Comparison of ENCODE assay signal across 28 cellular contexts in genomic region chr16:47855431-47855830, GRCh38.
"Had no signal": no experiment of that assay in that cellular context is flagged by ENCODE, and none has a peak within 500 bp of the region (broad histone marks: within the 10 kb centered on the region; RNA-seq: fewer than 3 reads in every experiment).

No MANE protein-coding gene starts in this region.

- H3K27me3 ChIP-seq: stomach, suprapubic skin, testis, thyroid gland, tibial artery, tibial nerve, transverse colon, upper lobe of left lung, upper lobe of right lung, uterus, vagina had no signal

- H3K27me3 Mint-ChIP-seq: stimulated activated naive B cell treated with anti-CD40 and anti-IgM and Interleukin-4, amounts not matched to agents 10 μg/mL and 1 μg/mL and 100 μg/mL, for 72 hours; stimulated activated naive CD8-positive, alpha-beta T cell treated with anti-CD3 and anti-CD28 coated beads, Interleukin-15, amount 100 ng/mL, for 72 hours; stimulated activated naive CD8-positive, alpha-beta T cell treated with anti-CD3 and anti-CD28 coated beads, Interleukin-15, Interleukin-2, amounts not matched to agents 100 ng/mL and 50 ng/mL, for 24 hours; type B pancreatic cell had no signal

- H3K4me1 ChIP-seq: stomach, testis, tibial artery, tibial nerve, transverse colon, upper lobe of left lung, upper lobe of right lung, uterus, vagina had no signal

- H3K36me3 ChIP-seq: stomach, suprapubic skin, thoracic aorta, thyroid gland, tibial artery, tibial nerve, transverse colon, upper lobe of left lung, upper lobe of right lung, uterus, vagina had no signal

- H3K27ac Mint-ChIP-seq: stimulated activated effector memory CD8-positive, alpha-beta T cell treated with anti-CD3 and anti-CD28 coated beads, Interleukin-12 subunit alpha, Interleukin-12 subunit beta, amount 100 ng/mL, for 72 hours; stimulated activated memory B cell treated with anti-CD40 and anti-IgM and Interleukin-4, amounts not matched to agents 10 μg/mL and 1 μg/mL and 100 μg/mL, for 72 hours; stimulated activated naive B cell treated with anti-CD40 and anti-IgM and Interleukin-4, amounts not matched to agents 10 μg/mL and 1 μg/mL and 100 μg/mL, for 72 hours; stimulated activated naive CD8-positive, alpha-beta T cell treated with anti-CD3 and anti-CD28 coated beads, Interleukin-15, amount 100 ng/mL, for 72 hours; stimulated activated naive CD8-positive, alpha-beta T cell treated with anti-CD3 and anti-CD28 coated beads, Interleukin-15, Interleukin-2, amounts not matched to agents 100 ng/mL and 50 ng/mL, for 24 hours; type B pancreatic cell had no signal

- H3K4me3 ChIP-seq: stomach, suprapubic skin, testis, thoracic aorta, thyroid gland, tibial artery, tibial nerve, transverse colon, upper lobe of left lung, upper lobe of right lung, uterus, vagina had no signal

- H3K27ac ChIP-seq: stomach, suprapubic skin, testis, thoracic aorta, thyroid gland, tibial artery, tibial nerve, transverse colon, upper lobe of left lung, upper lobe of right lung, uterus, vagina had no signal

- H3K4me3 Mint-ChIP-seq: stimulated activated effector memory CD8-positive, alpha-beta T cell treated with anti-CD3 and anti-CD28 coated beads, Interleukin-12 subunit alpha, Interleukin-12 subunit beta, amount 100 ng/mL, for 72 hours; stimulated activated memory B cell treated with anti-CD40 and anti-IgM and Interleukin-4, amounts not matched to agents 10 μg/mL and 1 μg/mL and 100 μg/mL, for 72 hours; stimulated activated naive B cell treated with anti-CD40 and anti-IgM and Interleukin-4, amounts not matched to agents 10 μg/mL and 1 μg/mL and 100 μg/mL, for 72 hours; stimulated activated naive CD8-positive, alpha-beta T cell treated with anti-CD3 and anti-CD28 coated beads, Interleukin-15, amount 100 ng/mL, for 72 hours; stimulated activated naive CD8-positive, alpha-beta T cell treated with anti-CD3 and anti-CD28 coated beads, Interleukin-15, Interleukin-2, amounts not matched to agents 100 ng/mL and 50 ng/mL, for 24 hours; type B pancreatic cell had no signal

- H3K9me3 ChIP-seq: stomach, suprapubic skin, testis, thoracic aorta, thyroid gland, tibial artery, tibial nerve, transverse colon, upper lobe of left lung, upper lobe of right lung, uterus, vagina had no signal

- H3K4me1 Mint-ChIP-seq: stimulated activated memory B cell treated with anti-CD40 and anti-IgM and Interleukin-4, amounts not matched to agents 10 μg/mL and 1 μg/mL and 100 μg/mL, for 72 hours; stimulated activated naive B cell treated with anti-CD40 and anti-IgM and Interleukin-4, amounts not matched to agents 10 μg/mL and 1 μg/mL and 100 μg/mL, for 72 hours; stimulated activated naive CD8-positive, alpha-beta T cell treated with anti-CD3 and anti-CD28 coated beads, Interleukin-15, amount 100 ng/mL, for 72 hours had no signal

- DNase-seq: stimulated activated CD4-positive, alpha-beta T cell treated with anti-CD3 and anti-CD28 coated beads, Interleukin-2, amount 100 ng/mL, for 48 hours; stimulated activated CD4-positive, alpha-beta T cell treated with anti-CD3 and anti-CD28 coated beads, Interleukin-4, amount 100 ng/mL, for 1 hour; stimulated activated CD4-positive, alpha-beta T cell treated with anti-CD3 and anti-CD28 coated beads, Interleukin-4, amount 100 ng/mL, for 24 hours; stimulated activated CD4-positive, alpha-beta T cell treated with anti-CD3 and anti-CD28 coated beads, Interleukin-4, amount 100 ng/mL, for 4 hours; stimulated activated CD8-positive, alpha-beta memory T cell treated with anti-CD3 and anti-CD28 coated beads, Interleukin-4, amount 100 ng/mL, for 48 hours; stimulated activated naive B cell treated with anti-CD40 and anti-IgM and Interleukin-4, amounts not matched to agents 10 μg/mL and 1 μg/mL and 100 μg/mL, for 72 hours; stimulated activated naive CD4-positive, alpha-beta T cell; stimulated activated naive CD4-positive, alpha-beta T cell treated with Interleukin-2 at 50 U/mL for 16 hours; stimulated activated naive CD8-positive, alpha-beta T cell treated with anti-CD3 and anti-CD28 coated beads, Interleukin-15, amount 100 ng/mL, for 72 hours; stimulated activated naive CD8-positive, alpha-beta T cell treated with anti-CD3 and anti-CD28 coated beads, Interleukin-15, Interleukin-2, amounts not matched to agents 100 U/mL and 50 U/mL, for 24 hours; stomach; substantia nigra; testis; thyroid gland; tibial artery; transverse colon; trophoblast cell; upper lobe of left lung; upper lobe of right lung; uterus had no signal

- H3K36me3 Mint-ChIP-seq: stimulated activated effector memory CD8-positive, alpha-beta T cell treated with anti-CD3 and anti-CD28 coated beads, Interleukin-12 subunit alpha, Interleukin-12 subunit beta, amount 100 ng/mL, for 72 hours; stimulated activated memory B cell treated with anti-CD40 and anti-IgM and Interleukin-4, amounts not matched to agents 10 μg/mL and 1 μg/mL and 100 μg/mL, for 72 hours; stimulated activated naive B cell treated with anti-CD40 and anti-IgM and Interleukin-4, amounts not matched to agents 10 μg/mL and 1 μg/mL and 100 μg/mL, for 72 hours; type B pancreatic cell had no signal
